In the genomic region with DNA sequence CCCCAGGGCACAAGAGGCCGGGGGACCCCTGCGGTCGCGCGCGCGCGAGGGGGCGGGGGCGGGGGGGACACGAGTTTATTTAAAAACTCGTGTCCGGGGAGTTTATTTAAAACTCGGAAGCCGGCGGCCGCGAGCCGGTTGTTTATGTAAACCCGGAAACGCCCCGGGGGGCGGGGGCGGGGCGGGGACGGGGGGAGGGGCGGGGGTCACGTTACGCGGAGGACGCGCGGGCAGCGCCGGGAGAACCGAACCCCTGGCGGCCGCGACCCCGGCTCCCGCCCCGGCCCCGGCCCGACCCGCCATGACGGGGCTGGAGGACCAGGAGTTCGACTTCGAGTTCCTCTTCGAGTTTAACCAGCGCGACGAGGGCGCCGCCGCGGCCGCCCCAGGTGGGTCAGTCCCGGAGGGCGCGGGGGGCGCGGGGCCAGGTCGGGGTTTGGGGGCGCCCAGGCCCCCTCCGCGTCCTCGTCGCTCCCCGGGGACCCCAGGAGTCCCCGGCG, we compare ENCODE assay signal across 8 cellular contexts. TPM values are rescaled to one million over a fixed set of nuclear protein-coding genes. Genes with fewer than 3 reads are reported as not detected.
DNase-seq lines count a peak whose midpoint lies in the region; ATAC-seq and TF ChIP-seq lines count a peak whose summit lies in the region.

No MANE protein-coding gene starts in this region.

- WGBS in GM23248 (ENCODE audit: low coverage in 1 of 2, low lambda C conversion rate in 2 of 2, missing lambda C conversion rate in 2 of 2), 2 experiments = 2% methylated on average over 16 to 34 of the region's 71 CpGs

- H3K4me3 Mint-ChIP-seq in stimulated activated naive B cell treated with anti-CD40 and anti-IgM and Interleukin-4, amounts not matched to agents 10 μg/mL and 1 μg/mL and 100 μg/mL, for 72 hours = peak overlapping the region in 1 of 2 donors; percentile 93

- peaks cover 47 to 69% of the 10 kb centered on the region in 2 donors for H3K4me1 Mint-ChIP-seq in stimulated activated naive B cell treated with anti-CD40 and anti-IgM and Interleukin-4, amounts not matched to agents 10 μg/mL and 1 μg/mL and 100 μg/mL, for 72 hours

- H3F3A ChIP-seq in GM23248 (ENCODE audit: insufficient read depth) = peaks cover 6% of the 10 kb centered on the region; the same call in 1 of the 2 replicates

- H3K36me3 Mint-ChIP-seq in stimulated activated naive B cell treated with anti-CD40 and anti-IgM and Interleukin-4, amounts not matched to agents 10 μg/mL and 1 μg/mL and 100 μg/mL, for 72 hours = peaks cover 41 to 44% of the 10 kb centered on the region in 2 donors

- H3K9ac ChIP-seq in GM23248 (peak overlapping the region; percentile 82), colonic mucosa (ENCODE audit: low read depth in 2 of 2, low read length in 2 of 2) (peak overlapping the region in 1 of 2 donors; percentile 63)

- H3K4me2 ChIP-seq in GM23248 (ENCODE audit: unreplicated experiment) = peak overlapping the region; percentile 80

- POLR2A ChIA-PET in AG04450 (lab: Yijun Ruan, JAX) = no interaction called here

- H3K27me3 ChIP-seq in AG04450 (ENCODE audit: control insufficient read depth, insufficient read depth, low read length) (peaks cover 26% of the 10 kb centered on the region), GM23248 (replicated peaks; ENCODE audit: insufficient read depth) (no peaks in the 10 kb centered on the region), colonic mucosa (peaks cover 34% of the 10 kb centered on the region), lower lobe of right lung (ENCODE audit: low read depth) (no peaks in the 10 kb centered on the region)

- no peaks in the 10 kb centered on the region for H4K20me1 ChIP-seq in GM23248 (ENCODE audit: insufficient read depth)

- H3K36me3 ChIP-seq in GM23248 (ENCODE audit: low read depth) (no peaks in the 10 kb centered on the region), colonic mucosa (no peaks in the 10 kb centered on the region), lower lobe of right lung (no peaks in the 10 kb centered on the region)

- peaks cover 10% of the 10 kb centered on the region; the same call in 1 of the 2 replicates for H3K9me3 ChIP-seq in AG04450 (ENCODE audit: control insufficient read depth, insufficient read depth, low read length)
- no peaks in the 10 kb centered on the region for H3K9me3 ChIP-seq in GM23248 (ENCODE audit: low read depth)
- no peaks in the 10 kb centered on the region for H3K9me3 ChIP-seq in colonic mucosa
- H3K9me3 ChIP-seq in lower lobe of right lung = no peaks in the 10 kb centered on the region

- H3K4me1 ChIP-seq in GM23248 (ENCODE audit: insufficient read depth) (peaks cover 7% of the 10 kb centered on the region), colonic mucosa (no peaks in the 10 kb centered on the region), lower lobe of right lung (peaks cover 57% of the 10 kb centered on the region)

- no peak for DNase-seq in AG04450 (ENCODE audit: low read depth, low spot score)
- peak; percentile 77 for DNase-seq in GM23248
- DNase-seq in T-helper 22 cell (ENCODE audit: low read depth) = peak; percentile 44
- DNase-seq in colonic mucosa = peak; percentile 66
- DNase-seq in lower lobe of right lung = peak; percentile 87
- DNase-seq in stimulated activated naive B cell treated with anti-CD40 and anti-IgM and Interleukin-4, amounts not matched to agents 10 μg/mL and 1 μg/mL and 100 μg/mL, for 72 hours = no peak
- DNase-seq in NCI-H226 = no peak
- no peak for DNase-seq in NCI-H2171 (lab: John Stamatoyannopoulos, UW)

- H3K27me3 Mint-ChIP-seq in stimulated activated naive B cell treated with anti-CD40 and anti-IgM and Interleukin-4, amounts not matched to agents 10 μg/mL and 1 μg/mL and 100 μg/mL, for 72 hours = no peaks in the 10 kb centered on the region

- H3K79me2 ChIP-seq in GM23248 (ENCODE audit: insufficient read depth) = peaks cover 13% of the 10 kb centered on the region

- H3K27ac ChIP-seq in AG04450 (ENCODE audit: low read depth, low read length) = no peak overlapping the region
- H3K27ac ChIP-seq in GM23248 = no peak overlapping the region
- H3K27ac ChIP-seq in colonic mucosa = peak overlapping the region; percentile 52
- H3K27ac ChIP-seq in lower lobe of right lung = peak overlapping the region; percentile 84

- H3K27ac Mint-ChIP-seq in stimulated activated naive B cell treated with anti-CD40 and anti-IgM and Interleukin-4, amounts not matched to agents 10 μg/mL and 1 μg/mL and 100 μg/mL, for 72 hours = no peak overlapping the region

- CTCF ChIA-PET in AG04450 (lab: Charles Lee) = no interaction called here

- H3K4me3 ChIP-seq in AG04450 (ENCODE audit: low read depth, low read length) (peak overlapping the region; percentile 48), GM23248 (peak overlapping the region; percentile 85), colonic mucosa (peak overlapping the region; percentile 50), lower lobe of right lung (peak overlapping the region; percentile 70)

- intact Hi-C loops in colonic mucosa (cut with DNase I) (no loop called here), lower lobe of right lung (cut with DNase I) (no loop called here)

- TF ChIP-seq CTCF in AG04450 (IDR thresholded peaks at IDR 0.05; ENCODE audit: low read depth, low read length) = no peak
- no peak for TF ChIP-seq CTCF in colonic mucosa (IDR thresholded peaks at IDR 0.05)
- no peak for TF ChIP-seq CTCF in lower lobe of right lung (IDR thresholded peaks at IDR 0.05)

- H2AFZ ChIP-seq in GM23248 = peak overlapping the region; percentile 74

- no peaks in the 10 kb centered on the region for H3K9me2 ChIP-seq in GM23248 (ENCODE audit: insufficient read depth)

- in situ Hi-C loops in GM23248 (cut with MboI) = no loop called here

- no peaks in the 10 kb centered on the region for H3K9me3 Mint-ChIP-seq in stimulated activated naive B cell treated with anti-CD40 and anti-IgM and Interleukin-4, amounts not matched to agents 10 μg/mL and 1 μg/mL and 100 μg/mL, for 72 hours

- ATAC-seq in lower lobe of right lung = peak; percentile 51 to 64
- ATAC-seq in stimulated activated naive B cell treated with anti-CD40 and anti-IgM and Interleukin-4, amounts not matched to agents 10 μg/mL and 1 μg/mL and 100 μg/mL, for 72 hours (replicated peaks) = peak; percentile 14 to 35

RNA-seq across cellular contexts. Expression of gene NFATC1, which starts 4.4 kb away (rescaled TPM):
- polyA plus RNA-seq in AG04450 (2011; rRNA removed) (0.73 and 1.1 TPM in 2 replicates), GM23248 (2016; fragmentation: Nextera tagmentation; extraction: Ambion mirVana) (9.2 and 9.8 TPM in 2 replicates)
- 1.2 and 1.5 TPM in 2 replicates for polyA minus RNA-seq in AG04450 (2011; rRNA and poly(A)+ RNA removed)
- total RNA-seq in GM23248 (2014; rRNA removed; shearing (Covaris generic)) = 6.4 and 7.5 TPM in 2 replicates
- total RNA-seq in colonic mucosa (1 to 10 TPM; 1.6 to 4.3 TPM), lower lobe of right lung (21.4 TPM)

Comparison
In these comparisons a context has a peak if more than half of its experiments do, and no peak if none do; other contexts are left out.
1. DNase-seq: peak in GM23248 (single experiment), T-helper 22 cell (single experiment), colonic mucosa (single experiment) and lower lobe of right lung (single experiment); none in AG04450 (single experiment), stimulated activated naive B cell treated with anti-CD40 and anti-IgM and Interleukin-4, amounts not matched to agents 10 μg/mL and 1 μg/mL and 100 μg/mL, for 72 hours (single experiment), NCI-H226 (single experiment) and NCI-H2171 (single experiment).
2. H3K27ac ChIP-seq: peak in colonic mucosa (single experiment) and lower lobe of right lung (single experiment); none in AG04450 (single experiment) and GM23248 (single experiment).
3. Peak in every context shown above with its lines, with median percentiles within 50 percentile points of each other: H3K4me3 ChIP-seq.